In the genomic region with DNA sequence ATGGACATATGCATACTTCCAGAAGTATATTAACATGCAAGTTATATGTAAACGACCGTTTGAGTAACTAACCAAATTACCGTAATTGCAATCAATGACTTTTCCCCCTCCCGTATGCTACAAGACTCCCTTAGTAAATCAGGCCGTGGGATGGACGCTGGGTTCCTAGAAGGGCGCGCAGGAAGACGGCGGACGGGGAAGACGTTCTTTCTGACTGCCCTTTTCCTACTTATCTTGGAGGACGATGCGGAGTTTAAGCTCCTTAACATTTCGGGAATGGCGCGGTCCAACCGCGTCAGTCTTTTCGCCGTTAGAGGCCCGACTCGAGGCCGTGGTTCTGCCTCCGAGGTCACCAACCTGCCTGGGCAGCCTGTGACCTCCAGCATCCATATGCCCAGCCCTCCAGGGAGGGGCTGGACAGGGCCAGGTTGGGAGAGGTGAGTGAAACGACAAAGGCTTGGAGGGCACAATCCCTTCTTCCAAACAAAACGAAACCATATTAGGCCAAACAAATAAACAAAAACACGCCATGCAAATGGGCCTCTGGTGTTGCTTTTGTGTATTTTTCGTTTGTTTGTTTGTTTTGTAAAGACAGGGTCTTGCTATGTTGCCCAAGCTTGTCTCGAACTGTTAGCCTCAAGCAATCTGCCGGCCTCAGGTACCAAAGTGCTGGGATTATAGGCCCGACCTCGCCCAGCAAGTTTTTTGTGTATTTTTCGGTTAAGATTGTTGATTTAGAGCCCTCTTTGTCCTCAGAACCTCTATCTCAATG, we compare ENCODE assay signal across 1 cellular context.
TF ChIP-seq lines count a peak whose summit lies in the region.

No MANE protein-coding gene starts in this region.

TF ChIP-seq in HEK293, 187 proteins besides CTCF, POLR2A, EP300 and RAD21 (continued from another document):
- TF ChIP-seq, protein P1, sequence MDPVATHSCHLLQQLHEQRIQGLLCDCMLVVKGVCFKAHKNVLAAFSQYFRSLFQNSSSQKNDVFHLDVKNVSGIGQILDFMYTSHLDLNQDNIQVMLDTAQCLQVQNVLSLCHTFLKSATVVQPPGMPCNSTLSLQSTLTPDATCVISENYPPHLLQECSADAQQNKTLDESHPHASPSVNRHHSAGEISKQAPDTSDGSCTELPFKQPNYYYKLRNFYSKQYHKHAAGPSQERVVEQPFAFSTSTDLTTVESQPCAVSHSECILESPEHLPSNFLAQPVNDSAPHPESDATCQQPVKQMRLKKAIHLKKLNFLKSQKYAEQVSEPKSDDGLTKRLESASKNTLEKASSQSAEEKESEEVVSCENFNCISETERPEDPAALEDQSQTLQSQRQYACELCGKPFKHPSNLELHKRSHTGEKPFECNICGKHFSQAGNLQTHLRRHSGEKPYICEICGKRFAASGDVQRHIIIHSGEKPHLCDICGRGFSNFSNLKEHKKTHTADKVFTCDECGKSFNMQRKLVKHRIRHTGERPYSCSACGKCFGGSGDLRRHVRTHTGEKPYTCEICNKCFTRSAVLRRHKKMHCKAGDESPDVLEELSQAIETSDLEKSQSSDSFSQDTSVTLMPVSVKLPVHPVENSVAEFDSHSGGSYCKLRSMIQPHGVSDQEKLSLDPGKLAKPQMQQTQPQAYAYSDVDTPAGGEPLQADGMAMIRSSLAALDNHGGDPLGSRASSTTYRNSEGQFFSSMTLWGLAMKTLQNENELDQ (tag by site-specific recombination; IDR thresholded peaks at IDR 0.05; ENCODE audit: low read depth), result no peak
- TF ChIP-seq MYNN (tag by site-specific recombination; IDR thresholded peaks at IDR 0.05; ENCODE audit: borderline replicate concordance) (no peak), ZNF629 (tag by site-specific recombination; IDR thresholded peaks at IDR 0.05) (no peak), ZNF426 (tag by site-specific recombination; IDR thresholded peaks at IDR 0.05) (no peak), SCRT2 (tag by site-specific recombination; IDR thresholded peaks at IDR 0.05) (no peak), SALL2 (tag by site-specific recombination; IDR thresholded peaks at IDR 0.05; ENCODE audit: borderline replicate concordance) (no peak), ZNF138 (tag by site-specific recombination; IDR thresholded peaks at IDR 0.05; ENCODE audit: borderline replicate concordance) (no peak), ZNF341 (tag by site-specific recombination; IDR thresholded peaks at IDR 0.05; ENCODE audit: low read depth) (0 out of 2 replicates have a peak, but pooled peaks have one; percentile 25), ZNF792 (tag by site-specific recombination; IDR thresholded peaks at IDR 0.05) (no peak), ZNF664 (tag by site-specific recombination; IDR thresholded peaks at IDR 0.05) (no peak), ZNF473 (tag by site-specific recombination; IDR thresholded peaks at IDR 0.05) (no peak), ZNF114 (tag by site-specific recombination; IDR thresholded peaks at IDR 0.05) (no peak), ZNF544 (tag by site-specific recombination; IDR thresholded peaks at IDR 0.05) (no peak), ZNF610 (tag by site-specific recombination; IDR thresholded peaks at IDR 0.05; ENCODE audit: borderline replicate concordance) (no peak), REPIN1 (tag by site-specific recombination; IDR thresholded peaks at IDR 0.05; ENCODE audit: low read depth) (0 out of 2 replicates have a peak, but pooled peaks have one; percentile 35), RBAK (tag by site-specific recombination; IDR thresholded peaks at IDR 0.05) (no peak), HOXD13 (CRISPR knock-in tag; IDR thresholded peaks at IDR 0.05; ENCODE audit: borderline replicate concordance) (no peak), SP3 (tag by site-specific recombination; IDR thresholded peaks at IDR 0.05) (no peak), ZNF175 (tag by site-specific recombination; IDR thresholded peaks at IDR 0.05) (no peak), ZNF133 (tag by site-specific recombination; IDR thresholded peaks at IDR 0.05) (no peak), ZNF391 (tag by site-specific recombination; IDR thresholded peaks at IDR 0.05; ENCODE audit: borderline replicate concordance, low read depth) (0 out of 2 replicates have a peak, but pooled peaks have one; percentile 15), ZNF16 (tag by site-specific recombination; IDR thresholded peaks at IDR 0.05; ENCODE audit: low read depth) (no peak), ZNF146 (tag by site-specific recombination; IDR thresholded peaks at IDR 0.05) (no peak), ZNF214 (tag by site-specific recombination; IDR thresholded peaks at IDR 0.05; ENCODE audit: borderline replicate concordance) (no peak), ZNF558 (tag by site-specific recombination; IDR thresholded peaks at IDR 0.05) (no peak), MEIS1 (CRISPR knock-in tag; IDR thresholded peaks at IDR 0.05; ENCODE audit: borderline replicate concordance) (no peak), ZSCAN16 (tag by site-specific recombination; IDR thresholded peaks at IDR 0.05) (no peak), ZNF561 (tag by site-specific recombination; IDR thresholded peaks at IDR 0.05; ENCODE audit: borderline replicate concordance) (no peak), KLF8 (tag by site-specific recombination; IDR thresholded peaks at IDR 0.05) (no peak), IKZF3 (tag by site-specific recombination; IDR thresholded peaks at IDR 0.05) (no peak), ZNF394 (tag by site-specific recombination; IDR thresholded peaks at IDR 0.05; ENCODE audit: borderline replicate concordance) (no peak; the same call in 1 of the 2 replicates), ZNF433 (tag by site-specific recombination; IDR thresholded peaks at IDR 0.05; ENCODE audit: low read depth) (no peak), ZNF112 (tag by site-specific recombination; IDR thresholded peaks at IDR 0.05) (no peak), GLIS1 (tag by site-specific recombination; IDR thresholded peaks at IDR 0.05) (no peak)
- TF ChIP-seq, protein P2, sequence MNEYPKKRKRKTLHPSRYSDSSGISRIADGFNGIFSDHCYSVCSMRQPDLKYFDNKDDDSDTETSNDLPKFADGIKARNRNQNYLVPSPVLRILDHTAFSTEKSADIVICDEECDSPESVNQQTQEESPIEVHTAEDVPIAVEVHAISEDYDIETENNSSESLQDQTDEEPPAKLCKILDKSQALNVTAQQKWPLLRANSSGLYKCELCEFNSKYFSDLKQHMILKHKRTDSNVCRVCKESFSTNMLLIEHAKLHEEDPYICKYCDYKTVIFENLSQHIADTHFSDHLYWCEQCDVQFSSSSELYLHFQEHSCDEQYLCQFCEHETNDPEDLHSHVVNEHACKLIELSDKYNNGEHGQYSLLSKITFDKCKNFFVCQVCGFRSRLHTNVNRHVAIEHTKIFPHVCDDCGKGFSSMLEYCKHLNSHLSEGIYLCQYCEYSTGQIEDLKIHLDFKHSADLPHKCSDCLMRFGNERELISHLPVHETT (tag by site-specific recombination; IDR thresholded peaks at IDR 0.05), result no peak
- TF ChIP-seq, protein P3, sequence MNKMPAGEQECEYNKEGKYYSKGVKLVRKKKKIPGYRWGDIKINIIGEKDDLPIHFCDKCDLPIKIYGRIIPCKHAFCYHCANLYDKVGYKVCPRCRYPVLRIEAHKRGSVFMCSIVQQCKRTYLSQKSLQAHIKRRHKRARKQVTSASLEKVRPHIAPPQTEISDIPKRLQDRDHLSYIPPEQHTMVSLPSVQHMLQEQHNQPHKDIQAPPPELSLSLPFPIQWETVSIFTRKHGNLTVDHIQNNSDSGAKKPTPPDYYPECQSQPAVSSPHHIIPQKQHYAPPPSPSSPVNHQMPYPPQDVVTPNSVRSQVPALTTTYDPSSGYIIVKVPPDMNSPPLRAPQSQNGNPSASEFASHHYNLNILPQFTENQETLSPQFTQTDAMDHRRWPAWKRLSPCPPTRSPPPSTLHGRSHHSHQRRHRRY (tag by site-specific recombination; IDR thresholded peaks at IDR 0.05), result no peak
- TF ChIP-seq, protein P4, sequence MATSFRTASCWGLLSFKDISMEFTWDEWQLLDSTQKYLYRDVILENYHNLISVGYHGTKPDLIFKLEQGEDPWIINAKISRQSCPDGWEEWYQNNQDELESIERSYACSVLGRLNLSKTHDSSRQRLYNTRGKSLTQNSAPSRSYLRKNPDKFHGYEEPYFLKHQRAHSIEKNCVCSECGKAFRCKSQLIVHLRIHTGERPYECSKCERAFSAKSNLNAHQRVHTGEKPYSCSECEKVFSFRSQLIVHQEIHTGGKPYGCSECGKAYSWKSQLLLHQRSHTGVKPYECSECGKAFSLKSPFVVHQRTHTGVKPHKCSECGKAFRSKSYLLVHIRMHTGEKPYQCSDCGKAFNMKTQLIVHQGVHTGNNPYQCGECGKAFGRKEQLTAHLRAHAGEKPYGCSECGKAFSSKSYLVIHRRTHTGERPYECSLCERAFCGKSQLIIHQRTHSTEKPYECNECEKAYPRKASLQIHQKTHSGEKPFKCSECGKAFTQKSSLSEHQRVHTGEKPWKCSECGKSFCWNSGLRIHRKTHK (tag by site-specific recombination; IDR thresholded peaks at IDR 0.05), result no peak
- TF ChIP-seq, protein P5, sequence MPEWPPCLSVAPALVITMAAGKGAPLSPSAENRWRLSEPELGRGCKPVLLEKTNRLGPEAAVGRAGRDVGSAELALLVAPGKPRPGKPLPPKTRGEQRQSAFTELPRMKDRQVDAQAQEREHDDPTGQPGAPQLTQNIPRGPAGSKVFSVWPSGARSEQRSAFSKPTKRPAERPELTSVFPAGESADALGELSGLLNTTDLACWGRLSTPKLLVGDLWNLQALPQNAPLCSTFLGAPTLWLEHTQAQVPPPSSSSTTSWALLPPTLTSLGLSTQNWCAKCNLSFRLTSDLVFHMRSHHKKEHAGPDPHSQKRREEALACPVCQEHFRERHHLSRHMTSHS (tag by site-specific recombination; IDR thresholded peaks at IDR 0.05), result no peak
- TF ChIP-seq, protein P6, sequence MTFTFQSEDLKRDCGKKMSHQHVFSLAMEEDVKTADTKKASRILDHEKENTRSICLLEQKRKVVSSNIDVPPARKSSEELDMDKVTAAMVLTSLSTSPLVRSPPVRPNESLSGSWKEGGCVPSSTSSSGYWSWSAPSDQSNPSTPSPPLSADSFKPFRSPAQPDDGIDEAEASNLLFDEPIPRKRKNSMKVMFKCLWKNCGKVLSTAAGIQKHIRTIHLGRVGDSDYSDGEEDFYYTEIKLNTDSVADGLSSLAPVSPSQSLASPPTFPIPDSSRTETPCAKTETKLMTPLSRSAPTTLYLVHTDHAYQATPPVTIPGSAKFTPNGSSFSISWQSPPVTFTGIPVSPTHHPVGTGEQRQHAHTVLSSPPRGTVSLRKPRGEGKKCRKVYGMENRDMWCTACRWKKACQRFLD (tag by site-specific recombination; IDR thresholded peaks at IDR 0.05), result no peak
- TF ChIP-seq, protein P7, sequence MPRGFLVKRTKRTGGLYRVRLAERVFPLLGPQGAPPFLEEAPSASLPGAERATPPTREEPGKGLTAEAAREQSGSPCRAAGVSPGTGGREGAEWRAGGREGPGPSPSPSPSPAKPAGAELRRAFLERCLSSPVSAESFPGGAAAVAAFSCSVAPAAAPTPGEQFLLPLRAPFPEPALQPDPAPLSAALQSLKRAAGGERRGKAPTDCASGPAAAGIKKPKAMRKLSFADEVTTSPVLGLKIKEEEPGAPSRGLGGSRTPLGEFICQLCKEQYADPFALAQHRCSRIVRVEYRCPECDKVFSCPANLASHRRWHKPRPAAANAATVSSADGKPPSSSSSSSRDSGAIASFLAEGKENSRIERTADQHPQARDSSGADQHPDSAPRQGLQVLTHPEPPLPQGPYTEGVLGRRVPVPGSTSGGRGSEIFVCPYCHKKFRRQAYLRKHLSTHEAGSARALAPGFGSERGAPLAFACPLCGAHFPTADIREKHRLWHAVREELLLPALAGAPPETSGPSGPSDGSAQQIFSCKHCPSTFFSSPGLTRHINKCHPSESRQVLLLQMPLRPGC (tag by site-specific recombination; IDR thresholded peaks at IDR 0.05), result no peak
- TF ChIP-seq, protein P8, sequence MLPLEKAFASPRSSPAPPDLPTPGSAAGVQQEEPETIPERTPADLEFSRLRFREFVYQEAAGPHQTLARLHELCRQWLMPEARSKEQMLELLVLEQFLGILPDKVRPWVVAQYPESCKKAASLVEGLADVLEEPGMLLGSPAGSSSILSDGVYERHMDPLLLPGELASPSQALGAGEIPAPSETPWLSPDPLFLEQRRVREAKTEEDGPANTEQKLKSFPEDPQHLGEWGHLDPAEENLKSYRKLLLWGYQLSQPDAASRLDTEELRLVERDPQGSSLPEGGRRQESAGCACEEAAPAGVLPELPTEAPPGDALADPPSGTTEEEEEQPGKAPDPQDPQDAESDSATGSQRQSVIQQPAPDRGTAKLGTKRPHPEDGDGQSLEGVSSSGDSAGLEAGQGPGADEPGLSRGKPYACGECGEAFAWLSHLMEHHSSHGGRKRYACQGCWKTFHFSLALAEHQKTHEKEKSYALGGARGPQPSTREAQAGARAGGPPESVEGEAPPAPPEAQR (tag by site-specific recombination; IDR thresholded peaks at IDR 0.05), result 0 out of 2 replicates have a peak, but pooled peaks have one; percentile 25
TF ChIP-seq in HEK293: peak in this region for 10.
